In the genomic region with DNA sequence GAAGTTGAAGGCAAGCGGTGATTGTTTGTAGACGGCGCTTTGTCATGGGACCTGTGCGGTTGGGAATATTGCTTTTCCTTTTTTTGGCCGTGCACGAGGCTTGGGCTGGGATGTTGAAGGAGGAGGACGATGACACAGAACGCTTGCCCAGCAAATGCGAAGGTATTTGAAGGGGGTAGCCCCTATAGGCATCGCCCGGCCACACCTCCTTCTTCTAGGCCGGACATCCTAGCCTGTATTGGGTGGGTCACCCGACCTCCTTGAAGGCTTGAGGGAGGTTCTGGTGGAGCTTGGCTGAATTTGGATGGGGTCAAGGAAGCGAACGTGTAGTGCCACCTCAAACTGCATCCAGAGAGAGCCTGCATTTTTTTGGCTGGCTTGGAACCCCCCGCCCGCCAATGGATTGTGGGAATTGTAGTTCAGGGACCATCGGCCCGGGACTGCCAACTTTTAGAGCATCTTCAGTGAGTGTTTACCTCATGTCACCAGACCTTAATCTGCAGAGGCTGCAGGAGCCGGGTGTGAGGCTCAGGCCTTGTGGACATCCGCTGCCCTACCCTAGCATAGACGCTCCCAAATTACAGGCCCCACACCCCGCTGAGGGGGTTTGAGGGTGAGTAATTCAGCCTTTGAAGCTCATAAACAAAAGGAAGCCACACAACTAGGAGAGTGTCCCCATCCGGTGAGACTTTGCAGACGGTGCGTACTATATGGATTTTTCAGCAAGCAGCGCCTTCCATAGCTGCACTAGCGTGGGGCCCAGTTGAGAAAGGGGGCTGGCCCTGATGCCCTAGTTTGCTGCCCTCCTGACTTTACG, we compare ENCODE assay signal across 8 cellular contexts. TPM values are rescaled to one million over a fixed set of nuclear protein-coding genes. Genes with fewer than 3 reads are reported as not detected.
DNase-seq lines count a peak whose midpoint lies in the region; ATAC-seq and TF ChIP-seq lines count a peak whose summit lies in the region.

No MANE protein-coding gene starts in this region.

- DNase-seq in DMS79 (lab: John Stamatoyannopoulos, UW), result peak; percentile 50
- DNase-seq in HT1080 (ENCODE audit: low read depth), result peak; percentile 75
- peak; percentile 67 for DNase-seq in astrocyte of the spinal cord (ENCODE audit: low read depth, low spot score)
- DNase-seq in iPS DF 6.9 (ENCODE audit: low read depth, low spot score), result no peak
- DNase-seq in sigmoid colon, result peak; percentile 93
- DNase-seq in NCI-H1436 treated with DMSO at 0.1 percent for 48 hours (lab: John Stamatoyannopoulos, UW), result no peak

- H3K9me3 ChIP-seq in SU-DHL-6 (ENCODE audit: insufficient read depth, low read length) (no peaks in the 10 kb centered on the region), iPS DF 6.9 (ENCODE audit: control insufficient read depth, insufficient read depth, low read length) (no peaks in the 10 kb centered on the region), sigmoid colon (no peaks in the 10 kb centered on the region)

- intact Hi-C loops in sigmoid colon (cut with DNase I), result loop anchor here (2.0 kb wide), 1 partner anchor 19 kb away; a partner anchor contains a TSS

- H3K36me3 ChIP-seq in SU-DHL-6 (ENCODE audit: low read length), result no peaks in the 10 kb centered on the region
- H3K36me3 ChIP-seq in iPS DF 6.9 (ENCODE audit: control insufficient read depth, insufficient read depth, low read length), result no peaks in the 10 kb centered on the region
- H3K36me3 ChIP-seq in sigmoid colon, result peaks cover 0 to 12% (median 0%) of the 10 kb centered on the region in 4 donors

- peak overlapping the region; percentile 52 for H2AFZ ChIP-seq in SU-DHL-6 (ENCODE audit: low read depth, low read length, severe bottlenecking)

- peaks cover 9% of the 10 kb centered on the region for H3K79me2 ChIP-seq in SU-DHL-6 (ENCODE audit: insufficient read depth, low read length)

- H4K20me1 ChIP-seq in SU-DHL-6 (ENCODE audit: low read depth, low read length), result no peaks in the 10 kb centered on the region

- TF ChIP-seq CTCF in SU-DHL-6 (IDR thresholded peaks at IDR 0.05; ENCODE audit: insufficient read depth, low read length, poor library complexity, severe bottlenecking), result no peak
- no peak for TF ChIP-seq CTCF in astrocyte of the spinal cord (IDR thresholded peaks at IDR 0.05; ENCODE audit: low read depth, low read length)
- TF ChIP-seq CTCF in sigmoid colon (IDR thresholded peaks at IDR 0.05), result no peak

- H3K4me1 ChIP-seq in iPS DF 6.9 (ENCODE audit: control insufficient read depth, insufficient read depth, low read length) (no peaks in the 10 kb centered on the region), sigmoid colon (peaks cover 0 to 20% (median 18%) of the 10 kb centered on the region in 4 donors)

- peak overlapping the region; percentile 69 for H3K27ac ChIP-seq in SU-DHL-6 (ENCODE audit: low read depth, low read length)
- H3K27ac ChIP-seq in iPS DF 6.9 (ENCODE audit: low read length), result no peak overlapping the region
- H3K27ac ChIP-seq in sigmoid colon, result peak overlapping the region; percentile 84 to 91 (median 88)

- H3K9ac ChIP-seq in SU-DHL-6 (ENCODE audit: low read length), result peak overlapping the region; percentile 79

- no peak for TF ChIP-seq EP300 in sigmoid colon (IDR thresholded peaks at IDR 0.05)

- no peak for TF ChIP-seq POLR2A in sigmoid colon (IDR thresholded peaks at IDR 0.05)

- H3K4me3 ChIP-seq in SU-DHL-6 (ENCODE audit: insufficient read depth, low read length, poor library complexity, severe bottlenecking) (peak overlapping the region; percentile 98), astrocyte of the spinal cord (ENCODE audit: low read depth, low read length) (peak overlapping the region; percentile 96), iPS DF 6.9 (ENCODE audit: low read length) (peak overlapping the region; percentile 69; the same call in 1 of the 2 replicates), sigmoid colon (peak overlapping the region; percentile 61 to 81 (median 73))

- ATAC-seq in GM21367 (IDR thresholded peaks at IDR 0.05; ENCODE audit: unreplicated experiment), result peak; percentile 38

- peaks cover 20% of the 10 kb centered on the region for H3F3A ChIP-seq in SU-DHL-6 (ENCODE audit: insufficient read depth)

- WGBS in iPS DF 6.9 (ENCODE audit: insufficient coverage, insufficient read length), result no CpG with 5 or more reads among the region's 29 CpGs
- WGBS in sigmoid colon, 2 donors, result 11 to 15% methylated on average over 29 of the region's 29 CpGs

- no peaks in the 10 kb centered on the region for H3K9me2 ChIP-seq in SU-DHL-6 (replicated peaks; ENCODE audit: insufficient read depth, low read length)

- H3K27me3 ChIP-seq in SU-DHL-6 (ENCODE audit: low read length) (no peaks in the 10 kb centered on the region), iPS DF 6.9 (ENCODE audit: control insufficient read depth, insufficient read depth, low read length) (no peaks in the 10 kb centered on the region), sigmoid colon (no peaks in the 10 kb centered on the region)

- H3K4me2 ChIP-seq in SU-DHL-6 (ENCODE audit: low read depth, low read length, poor library complexity, severe bottlenecking), result peak overlapping the region; percentile 73

- in situ Hi-C loops in astrocyte of the spinal cord (cut with HindIII; ENCODE audit: low sequenced_read_pairs), result no loop called here

RNA-seq across cellular contexts. Expression of a gene that starts 0.5 kb away (rescaled TPM):
- total RNA-seq in HT1080 (2014; rRNA removed; shearing (Covaris generic)), result 11.8 and 12.0 TPM in 2 replicates
- 12.8 and 13.7 TPM in 2 replicates for polyA plus RNA-seq in HT1080 (2015; cell fraction: cytosol; rRNA removed)
- 15.4 and 16.7 TPM in 2 replicates for polyA plus RNA-seq in HT1080 (2015; cell fraction: nucleus; rRNA removed)
- total RNA-seq in sigmoid colon, result 10 to 100 TPM; 13.9 to 26.6 (median 15.5) TPM
- 10 to 100 TPM in 1 of 3 donors, 1 to 10 TPM in 2; 4.4 to 14.2 (median 5.4) TPM for polyA plus RNA-seq in sigmoid colon

RNA-seq across cellular contexts. Expression of a gene that starts 0.8 kb away (rescaled TPM):
- 25.4 and 34.4 TPM in 2 replicates for total RNA-seq in HT1080 (2014; rRNA removed; shearing (Covaris generic))
- polyA plus RNA-seq in HT1080 (2015; cell fraction: cytosol; rRNA removed), result 34.7 and 36.1 TPM in 2 replicates
- 27.8 and 29.2 TPM in 2 replicates for polyA plus RNA-seq in HT1080 (2015; cell fraction: nucleus; rRNA removed)
- 10 to 100 TPM; 56.6 to 87.8 (median 65.2) TPM for total RNA-seq in sigmoid colon
- 10 to 100 TPM; 18.0 to 37.8 (median 18.7) TPM for polyA plus RNA-seq in sigmoid colon

RNA-seq across cellular contexts. Expression of a gene that starts 6.9 kb away (rescaled TPM):
- 1.6 and 2.6 TPM in 2 replicates for total RNA-seq in HT1080 (2014; rRNA removed; shearing (Covaris generic))
- 2.7 and 3.8 TPM in 2 replicates for polyA plus RNA-seq in HT1080 (2015; cell fraction: cytosol; rRNA removed)
- polyA plus RNA-seq in HT1080 (2015; cell fraction: nucleus; rRNA removed), result 2.7 and 3.1 TPM in 2 replicates
- 1 to 10 TPM; 2.5 to 5.8 (median 4.3) TPM for total RNA-seq in sigmoid colon
- polyA plus RNA-seq in sigmoid colon, result 1 to 10 TPM; 1.6 to 4.2 (median 2.6) TPM

RNA-seq across cellular contexts. Expression of a gene that starts 18.5 kb away (rescaled TPM):
- total RNA-seq in HT1080 (2014; rRNA removed; shearing (Covaris generic)), result 13.7 and 14.4 TPM in 2 replicates
- polyA plus RNA-seq in HT1080 (2015; cell fraction: cytosol; rRNA removed), result 13.0 and 15.6 TPM in 2 replicates
- polyA plus RNA-seq in HT1080 (2015; cell fraction: nucleus; rRNA removed), result 30.7 and 45.2 TPM in 2 replicates
- 10 to 100 TPM; 18.1 to 26.6 (median 20.8) TPM for total RNA-seq in sigmoid colon
- 10 to 100 TPM; 14.6 to 17.3 (median 16.2) TPM for polyA plus RNA-seq in sigmoid colon

RNA-seq across cellular contexts. Expression of a gene that starts 18.7 kb away (rescaled TPM):
- 350 and 387 TPM in 2 replicates for total RNA-seq in HT1080 (2014; rRNA removed; shearing (Covaris generic))
- polyA plus RNA-seq in HT1080 (2015; cell fraction: cytosol; rRNA removed), result 177 and 201 TPM in 2 replicates
- polyA plus RNA-seq in HT1080 (2015; cell fraction: nucleus; rRNA removed), result 442 and 450 TPM in 2 replicates
- total RNA-seq in sigmoid colon, result 10 to 100 TPM; 30.7 to 43.6 (median 37.4) TPM
- 10 to 100 TPM; 29.6 to 99.3 (median 32.4) TPM for polyA plus RNA-seq in sigmoid colon

Comparison
In these comparisons a context has a peak if more than half of its experiments do, and no peak if none do; other contexts are left out.
1. DNase-seq: peak in DMS79 (single experiment), HT1080 (single experiment), astrocyte of the spinal cord (single experiment) and sigmoid colon (single experiment); none in iPS DF 6.9 (single experiment) and NCI-H1436 treated with DMSO at 0.1 percent for 48 hours (single experiment).
2. Peak in every context shown above with its lines, with median percentiles within 50 percentile points of each other: H3K4me3 ChIP-seq.